ENCODE assay signal across 15 cellular contexts in the genomic region with DNA sequence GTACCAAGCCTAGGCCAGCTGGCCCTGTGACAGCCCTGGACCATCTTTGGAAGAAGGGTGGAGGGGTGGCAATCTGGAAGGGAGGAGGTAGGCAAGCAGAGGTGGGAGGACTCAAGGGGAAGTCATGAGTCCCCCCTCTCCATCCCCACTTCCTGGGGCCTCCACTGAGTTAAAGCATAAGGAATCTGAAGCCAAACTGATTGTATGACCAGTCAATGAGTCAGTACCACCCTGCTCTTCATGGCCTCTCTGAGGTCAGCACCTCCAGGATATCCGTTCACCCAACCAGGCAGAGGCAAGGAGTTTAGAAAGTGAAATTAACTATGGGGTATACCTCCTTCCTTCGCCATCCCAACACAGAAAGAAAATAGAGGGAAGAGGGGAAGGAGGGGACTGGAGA.
A peak's percentile ranks its signal among the peaks of the same experiment; 100 is the strongest.
DNase-seq lines count a peak whose midpoint lies in the region; ATAC-seq and TF ChIP-seq lines count a peak whose summit lies in the region.
"Had no signal": no experiment of that assay in that cellular context is flagged by ENCODE, and none has a peak within 500 bp of the region (broad histone marks: within the 10 kb centered on the region; RNA-seq: fewer than 3 reads in every experiment).

No MANE protein-coding gene starts in this region.

- no peaks in the 10 kb centered on the region for H3K9me3 ChIP-seq in thyroid gland
- H3K9me3 ChIP-seq: esophagus muscularis mucosa, left lung had no signal

- peak overlapping the region; percentile 71 for H3K4me3 Mint-ChIP-seq in HFFc6
- no peak overlapping the region for H3K4me3 Mint-ChIP-seq in activated CD8-positive, alpha-beta memory T cell treated with anti-CD3 and anti-CD28 coated beads, Interleukin-2, amount 10 ng/mL, durations not matched to agents 7 days and 5 days

- ATAC-seq in SK-N-SH treated with all-trans-retinoic acid at 6 μM for 48 hours (peak; percentile 70), Right ventricle myocardium inferior (no peak)
- ATAC-seq in activated CD8-positive, alpha-beta memory T cell treated with anti-CD3 and anti-CD28 coated beads, Interleukin-2, amount 10 ng/mL, durations not matched to agents 7 days and 5 days: no peak
- ATAC-seq: left lung had no signal

- intact Hi-C loops in thyroid gland (cut with DNase I) (no loop called here), Right ventricle myocardium inferior (cut with DNase I) (no loop called here)

- no peaks in the 10 kb centered on the region for H3K27me3 ChIP-seq in thyroid gland
- H3K27me3 ChIP-seq: esophagus muscularis mucosa, left lung had no signal

- DNase-seq in HFFc6 (peak; percentile 73), fibroblast of peridontal ligament (ENCODE audit: extremely low read depth) (peak; percentile 78), thyroid gland (no peak), Right ventricle myocardium inferior (ENCODE audit: missing footprints) (no peak), NCI-H2029 (lab: John Stamatoyannopoulos, UW) (no peak)
- DNase-seq in activated CD8-positive, alpha-beta memory T cell treated with anti-CD3 and anti-CD28 coated beads, Interleukin-2, amount 10 ng/mL, durations not matched to agents 7 days and 5 days: no peak
- DNase-seq: activated CD4-positive, CD25-positive, alpha-beta regulatory T cell; activated T-cell treated with anti-CD3 and anti-CD28 coated beads, Interleukin-2, amount 50 U/mL, for 48 hours; left lung; RPMI8226; stimulated activated CD4-positive, alpha-beta T cell treated with anti-CD3 and anti-CD28 coated beads, Interleukin-1b, Interleukin-23, amount 100 ng/mL, for 48 hours; stimulated activated naive CD4-positive, alpha-beta T cell treated with Interleukin-2 at 50 U/mL for 16 hours had no signal

- H3K27me3 Mint-ChIP-seq in HFFc6 (ENCODE audit: insufficient read depth): no peaks in the 10 kb centered on the region
- no peaks in the 10 kb centered on the region for H3K27me3 Mint-ChIP-seq in activated CD8-positive, alpha-beta memory T cell treated with anti-CD3 and anti-CD28 coated beads, Interleukin-2, amount 10 ng/mL, durations not matched to agents 7 days and 5 days

- peak overlapping the region; percentile 29 to 75 (median 52) for H3K27ac ChIP-seq in thyroid gland
- H3K27ac ChIP-seq: cardiac muscle cell, esophagus muscularis mucosa had no signal

- peaks cover 84% of the 10 kb centered on the region for H3K4me1 Mint-ChIP-seq in HFFc6 (ENCODE audit: low read depth)
- H3K4me1 Mint-ChIP-seq in activated CD8-positive, alpha-beta memory T cell treated with anti-CD3 and anti-CD28 coated beads, Interleukin-2, amount 10 ng/mL, durations not matched to agents 7 days and 5 days: no peaks in the 10 kb centered on the region

- TF ChIP-seq CTCF in HFFc6 (IDR thresholded peaks at IDR 0.05) (no peak), thyroid gland (IDR thresholded peaks at IDR 0.05) (no peak)

- no peak for TF ChIP-seq POLR2A in thyroid gland (IDR thresholded peaks at IDR 0.05)

- no peaks in the 10 kb centered on the region for H3K9me3 Mint-ChIP-seq in HFFc6
- no peaks in the 10 kb centered on the region for H3K9me3 Mint-ChIP-seq in activated CD8-positive, alpha-beta memory T cell treated with anti-CD3 and anti-CD28 coated beads, Interleukin-2, amount 10 ng/mL, durations not matched to agents 7 days and 5 days (ENCODE audit: low read depth)

- CTCF ChIA-PET in activated CD8-positive, alpha-beta memory T cell treated with anti-CD3 and anti-CD28 coated beads, Interleukin-2, amount 10 ng/mL, durations not matched to agents 7 days and 5 days (lab: Charles Lee): no interaction called here

- 74 to 86% methylated on average over 2 of the region's 2 CpGs for WGBS in thyroid gland, 2 donors

- H3K4me1 ChIP-seq in thyroid gland: peaks cover 34 to 35% of the 10 kb centered on the region in 2 donors
- H3K4me1 ChIP-seq: esophagus muscularis mucosa, left lung had no signal

- H3K36me3 ChIP-seq in thyroid gland: no peaks in the 10 kb centered on the region
- H3K36me3 ChIP-seq: cardiac muscle cell, esophagus muscularis mucosa, left lung had no signal

- H3K27ac Mint-ChIP-seq in HFFc6: peak overlapping the region; percentile 95
- H3K27ac Mint-ChIP-seq in activated CD8-positive, alpha-beta memory T cell treated with anti-CD3 and anti-CD28 coated beads, Interleukin-2, amount 10 ng/mL, durations not matched to agents 7 days and 5 days: no peak overlapping the region

- 0 out of 2 replicates have a peak, but pooled peaks cover 7% of the 10 kb centered on the region for H3K36me3 Mint-ChIP-seq in HFFc6 (ENCODE audit: low read depth)
- no peaks in the 10 kb centered on the region for H3K36me3 Mint-ChIP-seq in activated CD8-positive, alpha-beta memory T cell treated with anti-CD3 and anti-CD28 coated beads, Interleukin-2, amount 10 ng/mL, durations not matched to agents 7 days and 5 days

- no peak overlapping the region for H3K4me3 ChIP-seq in thyroid gland (replicated peaks in 1 of 3)
- H3K4me3 ChIP-seq: cardiac muscle cell, esophagus muscularis mucosa, left lung had no signal

TF ChIP-seq in SK-N-SH treated with all-trans-retinoic acid at 6 μM for 48 hours, 23 proteins besides CTCF, POLR2A, EP300 and RAD21 (continues in another document):
- no peak for TF ChIP-seq GLIS3 (CRISPR knock-in tag; IDR thresholded peaks at IDR 0.05)
- no peak for TF ChIP-seq ZNF8 (CRISPR knock-in tag; IDR thresholded peaks at IDR 0.05)
- no peak for TF ChIP-seq ZFP30 (CRISPR knock-in tag; IDR thresholded peaks at IDR 0.05)
- TF ChIP-seq BACH2 (CRISPR knock-in tag; IDR thresholded peaks at IDR 0.05; ENCODE audit: borderline replicate concordance): no peak
- no peak for TF ChIP-seq OSR1 (CRISPR knock-in tag; IDR thresholded peaks at IDR 0.05)
- no peak for TF ChIP-seq ISL1 (CRISPR knock-in tag; IDR thresholded peaks at IDR 0.05)
- TF ChIP-seq, protein P1, sequence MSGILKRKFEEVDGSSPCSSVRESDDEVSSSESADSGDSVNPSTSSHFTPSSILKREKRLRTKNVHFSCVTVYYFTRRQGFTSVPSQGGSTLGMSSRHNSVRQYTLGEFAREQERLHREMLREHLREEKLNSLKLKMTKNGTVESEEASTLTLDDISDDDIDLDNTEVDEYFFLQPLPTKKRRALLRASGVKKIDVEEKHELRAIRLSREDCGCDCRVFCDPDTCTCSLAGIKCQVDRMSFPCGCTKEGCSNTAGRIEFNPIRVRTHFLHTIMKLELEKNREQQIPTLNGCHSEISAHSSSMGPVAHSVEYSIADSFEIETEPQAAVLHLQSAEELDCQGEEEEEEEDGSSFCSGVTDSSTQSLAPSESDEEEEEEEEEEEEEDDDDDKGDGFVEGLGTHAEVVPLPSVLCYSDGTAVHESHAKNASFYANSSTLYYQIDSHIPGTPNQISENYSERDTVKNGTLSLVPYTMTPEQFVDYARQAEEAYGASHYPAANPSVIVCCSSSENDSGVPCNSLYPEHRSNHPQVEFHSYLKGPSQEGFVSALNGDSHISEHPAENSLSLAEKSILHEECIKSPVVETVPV (CRISPR knock-in tag; IDR thresholded peaks at IDR 0.05): no peak
- no peak for TF ChIP-seq POU6F1 (CRISPR knock-in tag; IDR thresholded peaks at IDR 0.05; ENCODE audit: borderline replicate concordance, low read depth)
- TF ChIP-seq, protein P2, sequence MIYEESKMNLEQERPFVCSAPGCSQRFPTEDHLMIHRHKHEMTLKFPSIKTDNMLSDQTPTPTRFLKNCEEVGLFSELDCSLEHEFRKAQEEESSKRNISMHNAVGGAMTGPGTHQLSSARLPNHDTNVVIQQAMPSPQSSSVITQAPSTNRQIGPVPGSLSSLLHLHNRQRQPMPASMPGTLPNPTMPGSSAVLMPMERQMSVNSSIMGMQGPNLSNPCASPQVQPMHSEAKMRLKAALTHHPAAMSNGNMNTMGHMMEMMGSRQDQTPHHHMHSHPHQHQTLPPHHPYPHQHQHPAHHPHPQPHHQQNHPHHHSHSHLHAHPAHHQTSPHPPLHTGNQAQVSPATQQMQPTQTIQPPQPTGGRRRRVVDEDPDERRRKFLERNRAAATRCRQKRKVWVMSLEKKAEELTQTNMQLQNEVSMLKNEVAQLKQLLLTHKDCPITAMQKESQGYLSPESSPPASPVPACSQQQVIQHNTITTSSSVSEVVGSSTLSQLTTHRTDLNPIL (CRISPR knock-in tag; IDR thresholded peaks at IDR 0.05; ENCODE audit: low read depth): no peak
- no peak for TF ChIP-seq CSDC2 (CRISPR knock-in tag; IDR thresholded peaks at IDR 0.05)
- TF ChIP-seq ZFP3 (CRISPR knock-in tag; IDR thresholded peaks at IDR 0.05): no peak
- no peak for TF ChIP-seq ZNF565 (CRISPR knock-in tag; conservative IDR thresholded peaks at IDR 0.05; ENCODE audit: low read depth)
- no peak for TF ChIP-seq RARB (CRISPR knock-in tag; IDR thresholded peaks at IDR 0.05)
- TF ChIP-seq, protein P3, sequence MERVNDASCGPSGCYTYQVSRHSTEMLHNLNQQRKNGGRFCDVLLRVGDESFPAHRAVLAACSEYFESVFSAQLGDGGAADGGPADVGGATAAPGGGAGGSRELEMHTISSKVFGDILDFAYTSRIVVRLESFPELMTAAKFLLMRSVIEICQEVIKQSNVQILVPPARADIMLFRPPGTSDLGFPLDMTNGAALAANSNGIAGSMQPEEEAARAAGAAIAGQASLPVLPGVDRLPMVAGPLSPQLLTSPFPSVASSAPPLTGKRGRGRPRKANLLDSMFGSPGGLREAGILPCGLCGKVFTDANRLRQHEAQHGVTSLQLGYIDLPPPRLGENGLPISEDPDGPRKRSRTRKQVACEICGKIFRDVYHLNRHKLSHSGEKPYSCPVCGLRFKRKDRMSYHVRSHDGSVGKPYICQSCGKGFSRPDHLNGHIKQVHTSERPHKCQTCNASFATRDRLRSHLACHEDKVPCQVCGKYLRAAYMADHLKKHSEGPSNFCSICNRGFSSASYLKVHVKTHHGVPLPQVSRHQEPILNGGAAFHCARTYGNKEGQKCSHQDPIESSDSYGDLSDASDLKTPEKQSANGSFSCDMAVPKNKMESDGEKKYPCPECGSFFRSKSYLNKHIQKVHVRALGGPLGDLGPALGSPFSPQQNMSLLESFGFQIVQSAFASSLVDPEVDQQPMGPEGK (CRISPR knock-in tag; IDR thresholded peaks at IDR 0.05; ENCODE audit: borderline replicate concordance): no peak
- TF ChIP-seq ARNTL (CRISPR knock-in tag; IDR thresholded peaks at IDR 0.05; ENCODE audit: borderline replicate concordance, low read depth): no peak
- TF ChIP-seq PPARA (CRISPR knock-in tag; IDR thresholded peaks at IDR 0.05; ENCODE audit: borderline replicate concordance): no peak

Comparison
In these comparisons a context has a peak if more than half of its experiments do, and no peak if none do; other contexts are left out.
1. DNase-seq: peak in HFFc6 (single experiment) and fibroblast of peridontal ligament (single experiment); none in thyroid gland (0 of 2), Right ventricle myocardium inferior (single experiment), NCI-H2029 (single experiment) and activated CD8-positive, alpha-beta memory T cell treated with anti-CD3 and anti-CD28 coated beads, Interleukin-2, amount 10 ng/mL, durations not matched to agents 7 days and 5 days (single experiment).